Comparison of ENCODE assay signal across 14 cellular contexts in the genomic region with DNA sequence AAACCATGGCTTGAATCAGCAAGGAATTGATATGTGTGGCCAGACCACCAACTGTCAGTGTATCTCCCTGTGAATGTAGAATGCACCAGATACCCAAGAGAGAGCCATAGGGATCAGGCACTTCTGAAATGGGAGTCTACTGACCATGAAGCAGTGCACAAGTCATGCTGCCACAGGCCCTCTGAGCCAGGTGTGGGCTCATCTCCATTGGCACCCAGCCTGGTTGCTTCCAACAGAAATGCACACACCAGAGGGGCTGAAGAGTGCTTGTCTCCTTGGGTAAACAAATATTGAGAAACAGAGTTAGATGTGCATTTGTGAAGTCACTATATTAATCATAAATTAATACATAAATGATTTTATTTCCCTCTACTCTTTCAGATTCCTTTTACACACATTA. TPM values are rescaled to one million over a fixed set of nuclear protein-coding genes. Genes with fewer than 3 reads are reported as not detected.
DNase-seq lines count a peak whose midpoint lies in the region; ATAC-seq, FAIRE-seq and TF ChIP-seq lines count a peak whose summit lies in the region.
"Had no signal": no experiment of that assay in that cellular context is flagged by ENCODE, and none has a peak within 500 bp of the region (broad histone marks: within the 10 kb centered on the region; RNA-seq: fewer than 3 reads in every experiment).

No MANE protein-coding gene starts in this region.

- peak; percentile 10 for DNase-seq in COLO668 (lab: John Stamatoyannopoulos, UW; ENCODE audit: unreplicated experiment)
- DNase-seq in NCI-H1105 (lab: John Stamatoyannopoulos, UW): peak; percentile 68
- peak; percentile 51 for DNase-seq in NCI-H510A (lab: John Stamatoyannopoulos, UW)
- DNase-seq in bronchial epithelial cell (ENCODE audit: low read depth): peak; percentile 88
- DNase-seq in GF-D8 (lab: John Stamatoyannopoulos, UW): no peak
- DNase-seq in cerebellum (ENCODE audit: low spot score): no peak
- DNase-seq in HuH-7.5 (ENCODE audit: low spot score): no peak
- DNase-seq: C1 segment of cervical spinal cord, NCI-H187 treated with DMSO at 0.1 percent for 48 hours, NCI-H226, SJCRH30 had no signal

- no peak for ATAC-seq in GM19023 (IDR thresholded peaks at IDR 0.05; ENCODE audit: unreplicated experiment)
- ATAC-seq: HCT116 had no signal

- no peak for FAIRE-seq in bronchial epithelial cell (lab: Jason Lieb, UNC)
- FAIRE-seq: A204.1 had no signal

- H3K27me3 ChIP-seq in bronchial epithelial cell (ENCODE audit: control insufficient read depth, insufficient read depth, low read length): no peaks in the 10 kb centered on the region
- H3K27me3 ChIP-seq: SJCRH30 had no signal

- H3K36me3 ChIP-seq in bronchial epithelial cell (ENCODE audit: control insufficient read depth, insufficient read depth, low read length): no peaks in the 10 kb centered on the region
- H3K36me3 ChIP-seq: SJCRH30 had no signal

- TF ChIP-seq CTCF in bronchial epithelial cell (IDR thresholded peaks at IDR 0.05; ENCODE audit: insufficient read depth, low read length, severe bottlenecking): no peak

- H3K4me3 ChIP-seq in bronchial epithelial cell (ENCODE audit: low read depth, low read length): no peak overlapping the region
- H3K4me3 ChIP-seq: SJCRH30 had no signal

RNA-seq across cellular contexts. Expression of a gene that starts 28.4 kb away (rescaled TPM):
- 44.8 and 60.3 TPM in 2 replicates for total RNA-seq in bronchial epithelial cell
- total RNA-seq in cerebellum: 117 TPM

Comparison
In these comparisons a context has a peak if more than half of its experiments do, and no peak if none do; other contexts are left out.
1. DNase-seq: peak in COLO668 (single experiment), NCI-H1105 (single experiment), NCI-H510A (single experiment) and bronchial epithelial cell (single experiment); none in GF-D8 (single experiment), cerebellum (single experiment) and HuH-7.5 (single experiment).